1 cellular context compared by ENCODE assay signal in the genomic region with DNA sequence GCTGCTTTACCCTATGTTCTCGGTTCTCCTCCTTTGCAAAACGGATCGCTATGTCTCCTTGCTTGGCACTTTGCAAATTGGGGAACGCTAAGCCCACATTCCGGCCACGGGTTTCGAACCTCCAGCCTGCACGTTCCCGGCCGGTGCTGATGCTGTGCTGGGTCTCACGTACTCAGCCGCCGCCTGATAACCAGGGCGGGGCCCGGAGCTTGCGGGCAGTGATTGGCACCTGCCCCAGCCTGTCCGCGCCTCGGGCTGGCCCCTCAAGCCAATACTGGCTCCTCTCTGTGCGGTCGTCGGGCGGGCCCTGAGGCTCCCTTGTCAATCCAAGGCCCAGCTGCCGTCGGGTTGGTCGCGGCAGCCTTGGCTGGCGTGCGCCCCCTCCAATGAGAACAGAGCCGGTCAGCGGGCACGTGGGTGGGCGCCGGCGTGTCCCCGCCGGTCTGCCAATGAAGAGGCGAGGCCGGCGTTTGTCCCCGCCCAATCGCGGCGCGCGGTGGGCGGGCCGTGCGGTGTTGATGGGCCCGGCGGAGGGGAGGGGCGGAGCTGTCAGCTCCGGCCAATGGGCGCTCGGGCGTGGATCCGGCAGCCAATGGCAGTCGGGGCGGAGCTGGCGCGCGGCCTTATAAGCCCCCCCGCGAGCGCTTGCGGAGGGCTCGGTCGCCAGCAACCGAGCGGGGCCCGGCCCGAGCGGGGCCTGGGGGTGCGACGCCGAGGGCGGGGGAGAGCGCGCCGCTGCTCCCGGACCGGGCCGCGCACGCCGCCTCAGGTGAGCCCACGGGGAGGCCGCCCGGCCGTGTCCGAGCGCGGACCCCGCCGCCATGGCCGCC.
TF ChIP-seq lines count a peak whose summit lies in the region.

Gene KDM4B, plus strand, starts transcription at position 652 of the 830 bp plus-strand sequence. CDS start 63,778 bp downstream, outside the sequence.

TF ChIP-seq in HepG2, 621 proteins besides CTCF, POLR2A, EP300 and RAD21 (continued from another document and continues in another):
- TF ChIP-seq, protein P1, sequence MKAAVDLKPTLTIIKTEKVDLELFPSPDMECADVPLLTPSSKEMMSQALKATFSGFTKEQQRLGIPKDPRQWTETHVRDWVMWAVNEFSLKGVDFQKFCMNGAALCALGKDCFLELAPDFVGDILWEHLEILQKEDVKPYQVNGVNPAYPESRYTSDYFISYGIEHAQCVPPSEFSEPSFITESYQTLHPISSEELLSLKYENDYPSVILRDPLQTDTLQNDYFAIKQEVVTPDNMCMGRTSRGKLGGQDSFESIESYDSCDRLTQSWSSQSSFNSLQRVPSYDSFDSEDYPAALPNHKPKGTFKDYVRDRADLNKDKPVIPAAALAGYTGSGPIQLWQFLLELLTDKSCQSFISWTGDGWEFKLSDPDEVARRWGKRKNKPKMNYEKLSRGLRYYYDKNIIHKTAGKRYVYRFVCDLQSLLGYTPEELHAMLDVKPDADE (CRISPR knock-in tag; IDR thresholded peaks at IDR 0.05): no peak
- peak; percentile 82; the same call in 1 of the 2 replicates for TF ChIP-seq ZSCAN21 (CRISPR knock-in tag; IDR thresholded peaks at IDR 0.05; ENCODE audit: borderline replicate concordance)
- no peak for TF ChIP-seq ZBTB3 (CRISPR knock-in tag; IDR thresholded peaks at IDR 0.05; ENCODE audit: borderline replicate concordance, low read depth)
- peak; percentile 99 for TF ChIP-seq NFYB (CRISPR knock-in tag; IDR thresholded peaks at IDR 0.05)
- no peak; the same call in 1 of the 2 replicates for TF ChIP-seq ZBTB25 (CRISPR knock-in tag; IDR thresholded peaks at IDR 0.05)
- no peak for TF ChIP-seq ZNF570 (CRISPR knock-in tag; IDR thresholded peaks at IDR 0.05; ENCODE audit: borderline replicate concordance)
- 0 out of 2 replicates have a peak, but pooled peaks have one; percentile 8 for TF ChIP-seq PPARG (CRISPR knock-in tag; conservative IDR thresholded peaks at IDR 0.05)
- TF ChIP-seq ZNF549 (CRISPR knock-in tag; IDR thresholded peaks at IDR 0.05): no peak
- TF ChIP-seq NCOA5 (CRISPR knock-in tag; IDR thresholded peaks at IDR 0.05): no peak
- TF ChIP-seq RXRA (CRISPR knock-in tag; IDR thresholded peaks at IDR 0.05): 0 out of 2 replicates have a peak, but pooled peaks have one; percentile 42
- TF ChIP-seq ZNF503 (CRISPR knock-in tag; IDR thresholded peaks at IDR 0.05): no peak
- peak; percentile 68; the same call in 1 of the 2 replicates for TF ChIP-seq ZNF605 (CRISPR knock-in tag; IDR thresholded peaks at IDR 0.05)
- TF ChIP-seq ZNF331 (CRISPR knock-in tag; IDR thresholded peaks at IDR 0.05): no peak
- TF ChIP-seq, protein P2, sequence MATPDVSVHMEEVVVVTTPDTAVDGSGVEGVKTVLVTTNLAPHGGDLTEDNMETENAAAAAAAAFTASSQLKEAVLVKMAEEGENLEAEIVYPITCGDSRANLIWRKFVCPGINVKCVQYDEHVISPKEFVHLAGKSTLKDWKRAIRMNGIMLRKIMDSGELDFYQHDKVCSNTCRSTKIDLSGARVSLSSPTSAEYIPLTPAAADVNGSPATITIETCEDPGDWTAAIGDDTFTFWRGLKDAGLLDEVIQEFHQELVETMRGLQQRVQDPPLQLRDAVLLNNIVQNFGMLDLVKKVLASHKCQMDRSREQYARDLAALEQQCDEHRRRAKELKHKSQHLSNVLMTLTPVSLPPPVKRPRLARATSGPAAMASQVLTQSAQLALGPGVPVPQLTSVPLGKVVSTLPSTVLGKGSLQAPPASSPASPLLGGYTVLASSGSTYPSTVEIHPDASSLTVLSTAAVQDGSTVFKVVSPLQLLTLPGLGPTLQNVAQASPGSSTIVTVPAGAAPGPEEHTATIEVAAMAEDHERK (CRISPR knock-in tag; IDR thresholded peaks at IDR 0.05; ENCODE audit: low read depth): peak; percentile 46; the same call in 1 of the 2 replicates
- no peak for TF ChIP-seq SMYD3 (CRISPR knock-in tag; IDR thresholded peaks at IDR 0.05)
- no peak for TF ChIP-seq ATF7 (IDR thresholded peaks at IDR 0.05)
- no peak for TF ChIP-seq ATF7 (CRISPR knock-in tag; IDR thresholded peaks at IDR 0.05)
- no peak for TF ChIP-seq EED (CRISPR knock-in tag; IDR thresholded peaks at IDR 0.05)
- no peak for TF ChIP-seq TP53 (CRISPR knock-in tag; conservative IDR thresholded peaks at IDR 0.05)
- TF ChIP-seq ZNF792 (CRISPR knock-in tag; IDR thresholded peaks at IDR 0.05): no peak; the same call in 1 of the 2 replicates
- no peak for TF ChIP-seq SP140L (CRISPR knock-in tag; IDR thresholded peaks at IDR 0.05; ENCODE audit: borderline replicate concordance)
- no peak for TF ChIP-seq E2F5 (CRISPR knock-in tag; conservative IDR thresholded peaks at IDR 0.05)
- TF ChIP-seq CENPX (CRISPR knock-in tag; IDR thresholded peaks at IDR 0.05): no peak
- no peak for TF ChIP-seq ZNF124 (CRISPR knock-in tag; IDR thresholded peaks at IDR 0.05)
- TF ChIP-seq ZNF563 (CRISPR knock-in tag; IDR thresholded peaks at IDR 0.05): no peak
- TF ChIP-seq TOE1 (CRISPR knock-in tag; IDR thresholded peaks at IDR 0.05): no peak
- TF ChIP-seq MLLT10 (CRISPR knock-in tag; IDR thresholded peaks at IDR 0.05): no peak
- no peak for TF ChIP-seq ZNF10 (CRISPR knock-in tag; IDR thresholded peaks at IDR 0.05; ENCODE audit: borderline replicate concordance, low read depth)
- no peak for TF ChIP-seq NR1H2 (CRISPR knock-in tag; IDR thresholded peaks at IDR 0.05; ENCODE audit: borderline replicate concordance, low read depth)
- TF ChIP-seq, protein P3, sequence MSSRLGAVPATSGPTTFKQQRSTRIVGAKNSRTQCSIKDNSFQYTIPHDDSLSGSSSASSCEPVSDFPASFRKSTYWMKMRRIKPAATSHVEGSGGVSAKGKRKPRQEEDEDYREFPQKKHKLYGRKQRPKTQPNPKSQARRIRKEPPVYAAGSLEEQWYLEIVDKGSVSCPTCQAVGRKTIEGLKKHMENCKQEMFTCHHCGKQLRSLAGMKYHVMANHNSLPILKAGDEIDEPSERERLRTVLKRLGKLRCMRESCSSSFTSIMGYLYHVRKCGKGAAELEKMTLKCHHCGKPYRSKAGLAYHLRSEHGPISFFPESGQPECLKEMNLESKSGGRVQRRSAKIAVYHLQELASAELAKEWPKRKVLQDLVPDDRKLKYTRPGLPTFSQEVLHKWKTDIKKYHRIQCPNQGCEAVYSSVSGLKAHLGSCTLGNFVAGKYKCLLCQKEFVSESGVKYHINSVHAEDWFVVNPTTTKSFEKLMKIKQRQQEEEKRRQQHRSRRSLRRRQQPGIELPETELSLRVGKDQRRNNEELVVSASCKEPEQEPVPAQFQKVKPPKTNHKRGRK (CRISPR knock-in tag; IDR thresholded peaks at IDR 0.05): no peak
- peak; percentile 15 for TF ChIP-seq ELF1 (CRISPR knock-in tag; IDR thresholded peaks at IDR 0.05)
- peak; percentile 87 for TF ChIP-seq RBFOX2 (IDR thresholded peaks at IDR 0.05; ENCODE audit: low read depth, low read length)
- TF ChIP-seq SOX6 (IDR thresholded peaks at IDR 0.05): no peak
- peak; percentile 44 for TF ChIP-seq SOX6 (CRISPR knock-in tag; IDR thresholded peaks at IDR 0.05)
- no peak for TF ChIP-seq ONECUT2 (CRISPR knock-in tag; IDR thresholded peaks at IDR 0.05)
- TF ChIP-seq ZNF788 (CRISPR knock-in tag; IDR thresholded peaks at IDR 0.05; ENCODE audit: borderline replicate concordance): no peak
- peak; percentile 72 for TF ChIP-seq KDM2A (CRISPR knock-in tag; IDR thresholded peaks at IDR 0.05; ENCODE audit: borderline replicate concordance, low read depth)
- TF ChIP-seq, protein P4, sequence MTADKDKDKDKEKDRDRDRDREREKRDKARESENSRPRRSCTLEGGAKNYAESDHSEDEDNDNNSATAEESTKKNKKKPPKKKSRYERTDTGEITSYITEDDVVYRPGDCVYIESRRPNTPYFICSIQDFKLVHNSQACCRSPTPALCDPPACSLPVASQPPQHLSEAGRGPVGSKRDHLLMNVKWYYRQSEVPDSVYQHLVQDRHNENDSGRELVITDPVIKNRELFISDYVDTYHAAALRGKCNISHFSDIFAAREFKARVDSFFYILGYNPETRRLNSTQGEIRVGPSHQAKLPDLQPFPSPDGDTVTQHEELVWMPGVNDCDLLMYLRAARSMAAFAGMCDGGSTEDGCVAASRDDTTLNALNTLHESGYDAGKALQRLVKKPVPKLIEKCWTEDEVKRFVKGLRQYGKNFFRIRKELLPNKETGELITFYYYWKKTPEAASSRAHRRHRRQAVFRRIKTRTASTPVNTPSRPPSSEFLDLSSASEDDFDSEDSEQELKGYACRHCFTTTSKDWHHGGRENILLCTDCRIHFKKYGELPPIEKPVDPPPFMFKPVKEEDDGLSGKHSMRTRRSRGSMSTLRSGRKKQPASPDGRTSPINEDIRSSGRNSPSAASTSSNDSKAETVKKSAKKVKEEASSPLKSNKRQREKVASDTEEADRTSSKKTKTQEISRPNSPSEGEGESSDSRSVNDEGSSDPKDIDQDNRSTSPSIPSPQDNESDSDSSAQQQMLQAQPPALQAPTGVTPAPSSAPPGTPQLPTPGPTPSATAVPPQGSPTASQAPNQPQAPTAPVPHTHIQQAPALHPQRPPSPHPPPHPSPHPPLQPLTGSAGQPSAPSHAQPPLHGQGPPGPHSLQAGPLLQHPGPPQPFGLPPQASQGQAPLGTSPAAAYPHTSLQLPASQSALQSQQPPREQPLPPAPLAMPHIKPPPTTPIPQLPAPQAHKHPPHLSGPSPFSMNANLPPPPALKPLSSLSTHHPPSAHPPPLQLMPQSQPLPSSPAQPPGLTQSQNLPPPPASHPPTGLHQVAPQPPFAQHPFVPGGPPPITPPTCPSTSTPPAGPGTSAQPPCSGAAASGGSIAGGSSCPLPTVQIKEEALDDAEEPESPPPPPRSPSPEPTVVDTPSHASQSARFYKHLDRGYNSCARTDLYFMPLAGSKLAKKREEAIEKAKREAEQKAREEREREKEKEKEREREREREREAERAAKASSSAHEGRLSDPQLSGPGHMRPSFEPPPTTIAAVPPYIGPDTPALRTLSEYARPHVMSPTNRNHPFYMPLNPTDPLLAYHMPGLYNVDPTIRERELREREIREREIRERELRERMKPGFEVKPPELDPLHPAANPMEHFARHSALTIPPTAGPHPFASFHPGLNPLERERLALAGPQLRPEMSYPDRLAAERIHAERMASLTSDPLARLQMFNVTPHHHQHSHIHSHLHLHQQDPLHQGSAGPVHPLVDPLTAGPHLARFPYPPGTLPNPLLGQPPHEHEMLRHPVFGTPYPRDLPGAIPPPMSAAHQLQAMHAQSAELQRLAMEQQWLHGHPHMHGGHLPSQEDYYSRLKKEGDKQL (CRISPR knock-in tag; IDR thresholded peaks at IDR 0.05; ENCODE audit: low read depth): no peak
- no peak for TF ChIP-seq HOXA7 (CRISPR knock-in tag; IDR thresholded peaks at IDR 0.05)
- TF ChIP-seq HNF4A (CRISPR knock-in tag; IDR thresholded peaks at IDR 0.05): no peak
- TF ChIP-seq ZNF12 (CRISPR knock-in tag; IDR thresholded peaks at IDR 0.05): no peak
- TF ChIP-seq SMC3 (IDR thresholded peaks at IDR 0.05; ENCODE audit: low read length): no peak
- TF ChIP-seq YEATS2 (CRISPR knock-in tag; IDR thresholded peaks at IDR 0.05; ENCODE audit: borderline replicate concordance): peak; percentile 54; the same call in 1 of the 2 replicates
- TF ChIP-seq MED1 (CRISPR knock-in tag; IDR thresholded peaks at IDR 0.05): 0 out of 2 replicates have a peak, but pooled peaks have one; percentile 19
- no peak for TF ChIP-seq SUZ12 (IDR thresholded peaks at IDR 0.05; ENCODE audit: low read depth, low read length)
- TF ChIP-seq ZKSCAN5 (CRISPR knock-in tag; IDR thresholded peaks at IDR 0.05): no peak
- peak; percentile 89; the same call in 1 of the 2 replicates for TF ChIP-seq ZNF580 (CRISPR knock-in tag; IDR thresholded peaks at IDR 0.05; ENCODE audit: borderline replicate concordance, low read depth)
- TF ChIP-seq SP4 (CRISPR knock-in tag; IDR thresholded peaks at IDR 0.05): peak; percentile 98
- TF ChIP-seq FOSL1 (CRISPR knock-in tag; IDR thresholded peaks at IDR 0.05; ENCODE audit: borderline replicate concordance): no peak
- TF ChIP-seq HOXA5 (CRISPR knock-in tag; IDR thresholded peaks at IDR 0.05): no peak
- no peak for TF ChIP-seq ZNF782 (CRISPR knock-in tag; IDR thresholded peaks at IDR 0.05; ENCODE audit: borderline replicate concordance)
- TF ChIP-seq PBX2 (CRISPR knock-in tag; IDR thresholded peaks at IDR 0.05): peak; percentile 99
